In genomic region chr3:12557472-12558105, GRCh38 we compare ENCODE assay signal across 8 cellular contexts. TPM values are rescaled to one million over a fixed set of nuclear protein-coding genes. Genes with fewer than 3 reads are reported as not detected.
DNase-seq lines count a peak whose midpoint lies in the region; ATAC-seq and TF ChIP-seq lines count a peak whose summit lies in the region.

No MANE protein-coding gene starts in this region.

- peak; percentile 14 for DNase-seq in M059J (ENCODE audit: low read depth)
- no peak for DNase-seq in breast epithelium (ENCODE audit: low spot score in 2 of 2)
- DNase-seq in lung (ENCODE audit: low spot score), result no peak
- no peak for DNase-seq in vagina (ENCODE audit: extremely low spot score in 2 of 2)
- DNase-seq in activated CD4-positive, CD25-positive, alpha-beta regulatory T cell treated with anti-CD3 and anti-CD28 coated beads, Interleukin-2, amount 50 U/mL, for 72 hours, result no peak

- 1% methylated on average over 18 of the region's 18 CpGs for WGBS in lung, 2 donors

- H3K27ac ChIP-seq in breast epithelium, result peak overlapping the region; percentile 91 to 93
- H3K27ac ChIP-seq in lung (ENCODE audit: low read depth in 1 of 2, low read length in 1 of 2), result peak overlapping the region; percentile 93 to 96
- peak overlapping the region; percentile 95 for H3K27ac ChIP-seq in vagina

- peak overlapping the region; percentile 77 to 84 (median 77) for H3K4me3 ChIP-seq in breast epithelium
- H3K4me3 ChIP-seq in lung, result peak overlapping the region; percentile 67
- H3K4me3 ChIP-seq in vagina, result peak overlapping the region; percentile 78 to 87

- peak overlapping the region; percentile 82 for H3K9ac ChIP-seq in ES-I3 (ENCODE audit: low read depth, low read length)

- peaks cover 29% of the 10 kb centered on the region for H3K4me1 ChIP-seq in ES-I3 (ENCODE audit: insufficient read depth, low read length)
- H3K4me1 ChIP-seq in breast epithelium, result peaks cover 0 to 7% of the 10 kb centered on the region in 2 donors
- H3K4me1 ChIP-seq in lung (ENCODE audit: control insufficient read depth in 2 of 2, insufficient read depth in 2 of 2, low read length in 2 of 2), result peaks cover 14 to 18% of the 10 kb centered on the region in 2 donors
- peaks cover 67% of the 10 kb centered on the region for H3K4me1 ChIP-seq in vagina

- intact Hi-C loops in breast epithelium (cut with DNase I; ENCODE audit: low total_unique reads) (loop anchor here (5.0 kb wide), 1 partner anchor 280 kb away; no protein-coding TSS in a partner anchor), vagina (cut with DNase I) (no loop called here)

- TF ChIP-seq CTCF in breast epithelium (IDR thresholded peaks at IDR 0.05), result no peak
- TF ChIP-seq CTCF in lung (IDR thresholded peaks at IDR 0.05; ENCODE audit: control extremely low read depth, extremely low read depth), result no peak
- TF ChIP-seq CTCF in vagina (IDR thresholded peaks at IDR 0.05), result no peak

- H3K36me3 ChIP-seq in ES-I3 (ENCODE audit: insufficient read depth, low read length) (no peaks in the 10 kb centered on the region), breast epithelium (no peaks in the 10 kb centered on the region), lung (ENCODE audit: control insufficient read depth in 2 of 2, insufficient read depth in 2 of 2, low read length in 2 of 2) (no peaks in the 10 kb centered on the region), vagina (no peaks in the 10 kb centered on the region)

- H3K27me3 ChIP-seq in breast epithelium, result peaks cover 0 to 10% of the 10 kb centered on the region in 2 donors
- H3K27me3 ChIP-seq in lung (ENCODE audit: control insufficient read depth, insufficient read depth), result no peaks in the 10 kb centered on the region
- H3K27me3 ChIP-seq in vagina, result no peaks in the 10 kb centered on the region

- TF ChIP-seq POLR2A in breast epithelium (IDR thresholded peaks at IDR 0.05), result no peak
- TF ChIP-seq POLR2A in vagina (IDR thresholded peaks at IDR 0.05), result no peak

- no peak for ATAC-seq in lung (ENCODE audit: insufficient read depth, low FRiP score)
- no peak for ATAC-seq in HG03342 (IDR thresholded peaks at IDR 0.05; ENCODE audit: unreplicated experiment)
- no peak for ATAC-seq in GM18907 (IDR thresholded peaks at IDR 0.05; ENCODE audit: unreplicated experiment)

- H3K9me3 ChIP-seq in ES-I3 (ENCODE audit: control insufficient read depth, insufficient read depth, low read length), result no peaks in the 10 kb centered on the region
- no peaks in the 10 kb centered on the region for H3K9me3 ChIP-seq in breast epithelium
- H3K9me3 ChIP-seq in lung (ENCODE audit: control insufficient read depth in 2 of 2, insufficient read depth in 1 of 2, low read length in 1 of 2), result no peaks in the 10 kb centered on the region
- H3K9me3 ChIP-seq in vagina, result no peaks in the 10 kb centered on the region

RNA-seq across cellular contexts. Expression of gene MKRN2, which starts 0.7 kb away (rescaled TPM):
- 33.5 and 36.8 TPM in 2 replicates for total RNA-seq in M059J (2014; rRNA removed; shearing (Covaris generic))
- 10 to 100 TPM; 34.7 to 37.3 (median 36.1) TPM for total RNA-seq in breast epithelium
- 10 to 100 TPM; 26.4 to 30.8 TPM for total RNA-seq in lung
- 10 to 100 TPM; 15.7 to 20.2 TPM for polyA plus RNA-seq in lung
- 28.5 TPM for total RNA-seq in vagina

RNA-seq across cellular contexts. Expression of gene MKRN2OS, which starts 12.3 kb away (rescaled TPM):
- not detected in 2 replicates for total RNA-seq in M059J (2014; rRNA removed; shearing (Covaris generic))
- total RNA-seq in breast epithelium (1 to 10 TPM in 2 of 3 donors, not detected in 1; 1.0 to 3.6 TPM), lung (1 to 10 TPM in 1 of 2 donors, not detected in 1; 1.1 TPM), vagina (not detected)
- polyA plus RNA-seq in lung, result 1 to 10 TPM in 1 of 2 donors, under 1 TPM in 1; 0.62 to 1.3 TPM
